Comparison of ENCODE assay signal across 1 cellular context in the genomic region with DNA sequence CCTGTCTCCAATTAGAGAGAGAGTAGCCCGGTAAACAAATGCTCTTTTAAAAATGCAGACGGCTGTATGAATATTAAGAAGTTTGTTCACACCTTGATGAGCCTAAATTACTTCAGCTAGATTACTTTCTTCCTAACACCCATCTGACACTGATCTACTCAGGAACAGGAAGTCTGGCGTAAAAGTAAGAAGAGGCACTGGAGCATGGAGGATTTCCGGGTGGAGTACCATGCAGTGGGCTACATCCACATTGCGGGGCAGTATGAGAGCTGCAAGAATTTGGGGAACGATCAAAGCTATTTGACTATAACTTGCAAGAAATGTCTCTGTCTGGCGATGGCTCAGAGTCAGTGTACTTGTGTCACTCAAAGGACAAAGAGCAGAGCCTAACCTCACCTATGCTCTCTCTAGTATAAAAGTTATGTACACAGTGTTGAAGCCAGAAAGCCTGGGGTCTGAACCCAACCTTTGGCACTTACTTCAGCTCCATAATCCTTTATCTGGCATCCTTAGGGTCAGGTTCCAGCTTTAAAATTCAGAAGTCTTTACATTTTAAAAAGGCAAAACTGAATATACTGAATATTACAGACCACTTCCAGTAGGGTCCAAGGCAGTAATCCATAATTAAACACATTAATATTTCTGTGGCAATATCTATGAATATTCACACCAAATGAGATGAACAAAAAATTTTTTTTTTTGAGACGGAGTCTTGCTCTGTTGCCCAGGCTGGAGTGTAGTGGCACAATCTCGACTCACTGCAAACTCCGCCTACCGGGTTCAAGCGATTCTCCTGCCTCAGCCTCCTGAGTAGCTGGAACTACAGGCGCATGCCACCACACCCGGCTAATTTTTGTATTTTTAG.
A peak's percentile ranks its signal among the peaks of the same experiment; 100 is the strongest.
TF ChIP-seq lines count a peak whose summit lies in the region.

No MANE protein-coding gene starts in this region.

TF ChIP-seq in HepG2, 621 proteins besides CTCF, POLR2A, EP300 and RAD21 (continued from another document and continues in another):
- TF ChIP-seq, protein P1, sequence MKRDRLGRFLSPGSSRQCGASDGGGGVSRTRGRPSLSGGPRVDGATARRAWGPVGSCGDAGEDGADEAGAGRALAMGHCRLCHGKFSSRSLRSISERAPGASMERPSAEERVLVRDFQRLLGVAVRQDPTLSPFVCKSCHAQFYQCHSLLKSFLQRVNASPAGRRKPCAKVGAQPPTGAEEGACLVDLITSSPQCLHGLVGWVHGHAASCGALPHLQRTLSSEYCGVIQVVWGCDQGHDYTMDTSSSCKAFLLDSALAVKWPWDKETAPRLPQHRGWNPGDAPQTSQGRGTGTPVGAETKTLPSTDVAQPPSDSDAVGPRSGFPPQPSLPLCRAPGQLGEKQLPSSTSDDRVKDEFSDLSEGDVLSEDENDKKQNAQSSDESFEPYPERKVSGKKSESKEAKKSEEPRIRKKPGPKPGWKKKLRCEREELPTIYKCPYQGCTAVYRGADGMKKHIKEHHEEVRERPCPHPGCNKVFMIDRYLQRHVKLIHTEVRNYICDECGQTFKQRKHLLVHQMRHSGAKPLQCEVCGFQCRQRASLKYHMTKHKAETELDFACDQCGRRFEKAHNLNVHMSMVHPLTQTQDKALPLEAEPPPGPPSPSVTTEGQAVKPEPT (CRISPR knock-in tag; IDR thresholded peaks at IDR 0.05; ENCODE audit: low read depth), result no peak
- TF ChIP-seq NFATC3 (CRISPR knock-in tag; IDR thresholded peaks at IDR 0.05) (no peak), ZNF724P (CRISPR knock-in tag; IDR thresholded peaks at IDR 0.05; ENCODE audit: borderline replicate concordance) (no peak), HNF4A (CRISPR knock-in tag; IDR thresholded peaks at IDR 0.05) (peak; percentile 90), ZNF230 (CRISPR knock-in tag; IDR thresholded peaks at IDR 0.05) (no peak), ZFP36L1 (CRISPR knock-in tag; IDR thresholded peaks at IDR 0.05) (no peak), MBD4 (IDR thresholded peaks at IDR 0.05; ENCODE audit: borderline replicate concordance, low read length) (no peak), NFIB (CRISPR knock-in tag; IDR thresholded peaks at IDR 0.05; ENCODE audit: borderline replicate concordance) (no peak), ZNF878 (CRISPR knock-in tag; IDR thresholded peaks at IDR 0.05) (no peak), HOXD1 (CRISPR knock-in tag; IDR thresholded peaks at IDR 0.05) (no peak), ZNF33B (CRISPR knock-in tag; IDR thresholded peaks at IDR 0.05) (no peak), ZBTB1 (CRISPR knock-in tag; IDR thresholded peaks at IDR 0.05; ENCODE audit: borderline replicate concordance) (no peak), RXRA (CRISPR knock-in tag; IDR thresholded peaks at IDR 0.05) (no peak; the same call in 1 of the 2 replicates), ZBTB3 (CRISPR knock-in tag; IDR thresholded peaks at IDR 0.05; ENCODE audit: borderline replicate concordance, low read depth) (no peak), JUND (CRISPR knock-in tag; IDR thresholded peaks at IDR 0.05) (no peak), ZMAT3 (CRISPR knock-in tag; conservative IDR thresholded peaks at IDR 0.05) (no peak), ASH2L (IDR thresholded peaks at IDR 0.05; ENCODE audit: insufficient read length, low read depth, low read length) (peak; percentile 51), ZNF251 (CRISPR knock-in tag; IDR thresholded peaks at IDR 0.05) (no peak), SIN3B (IDR thresholded peaks at IDR 0.05; ENCODE audit: low read length) (no peak), CAMTA2 (CRISPR knock-in tag; IDR thresholded peaks at IDR 0.05; ENCODE audit: borderline replicate concordance) (no peak), SRSF1 (optimal IDR thresholded peaks at IDR 0.05; ENCODE audit: low read depth, low read length) (no peak), ZFP36L2 (CRISPR knock-in tag; IDR thresholded peaks at IDR 0.05) (no peak), ZNF558 (CRISPR knock-in tag; IDR thresholded peaks at IDR 0.05; ENCODE audit: borderline replicate concordance) (no peak), ZBTB42 (CRISPR knock-in tag; IDR thresholded peaks at IDR 0.05) (no peak), ZNF737 (CRISPR knock-in tag; IDR thresholded peaks at IDR 0.05; ENCODE audit: borderline replicate concordance) (no peak), NR2F6 (IDR thresholded peaks at IDR 0.05) (peak; percentile 73), NR2F6 (CRISPR knock-in tag; IDR thresholded peaks at IDR 0.05) (peak; percentile 68), ZNF776 (CRISPR knock-in tag; IDR thresholded peaks at IDR 0.05) (no peak), ZNF382 (CRISPR knock-in tag; IDR thresholded peaks at IDR 0.05; ENCODE audit: borderline replicate concordance) (no peak), JDP2 (CRISPR knock-in tag; IDR thresholded peaks at IDR 0.05; ENCODE audit: borderline replicate concordance) (no peak), RFX3 (CRISPR knock-in tag; IDR thresholded peaks at IDR 0.05) (no peak), FOXA1 (IDR thresholded peaks at IDR 0.05) (no peak), FOXA1 (CRISPR knock-in tag; IDR thresholded peaks at IDR 0.05) (peak; percentile 76)
- TF ChIP-seq, protein P2, sequence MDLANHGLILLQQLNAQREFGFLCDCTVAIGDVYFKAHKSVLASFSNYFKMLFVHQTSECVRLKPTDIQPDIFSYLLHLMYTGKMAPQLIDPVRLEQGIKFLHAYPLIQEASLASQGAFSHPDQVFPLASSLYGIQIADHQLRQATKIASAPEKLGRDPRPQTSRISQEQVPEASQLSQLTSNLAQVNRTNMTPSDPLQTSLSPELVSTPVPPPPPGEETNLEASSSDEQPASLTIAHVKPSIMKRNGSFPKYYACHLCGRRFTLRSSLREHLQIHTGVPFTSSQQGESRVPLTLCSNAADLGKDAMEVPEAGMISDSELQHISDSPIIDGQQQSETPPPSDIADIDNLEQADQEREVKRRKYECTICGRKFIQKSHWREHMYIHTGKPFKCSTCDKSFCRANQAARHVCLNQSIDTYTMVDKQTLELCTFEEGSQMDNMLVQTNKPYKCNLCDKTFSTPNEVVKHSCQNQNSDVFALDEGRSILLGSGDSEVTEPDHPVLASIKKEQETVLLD (CRISPR knock-in tag; IDR thresholded peaks at IDR 0.05; ENCODE audit: low read depth), result no peak
- TF ChIP-seq, protein P3, sequence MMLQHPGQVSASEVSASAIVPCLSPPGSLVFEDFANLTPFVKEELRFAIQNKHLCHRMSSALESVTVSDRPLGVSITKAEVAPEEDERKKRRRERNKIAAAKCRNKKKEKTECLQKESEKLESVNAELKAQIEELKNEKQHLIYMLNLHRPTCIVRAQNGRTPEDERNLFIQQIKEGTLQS (CRISPR knock-in tag; IDR thresholded peaks at IDR 0.05), result no peak
- TF ChIP-seq, protein P4, sequence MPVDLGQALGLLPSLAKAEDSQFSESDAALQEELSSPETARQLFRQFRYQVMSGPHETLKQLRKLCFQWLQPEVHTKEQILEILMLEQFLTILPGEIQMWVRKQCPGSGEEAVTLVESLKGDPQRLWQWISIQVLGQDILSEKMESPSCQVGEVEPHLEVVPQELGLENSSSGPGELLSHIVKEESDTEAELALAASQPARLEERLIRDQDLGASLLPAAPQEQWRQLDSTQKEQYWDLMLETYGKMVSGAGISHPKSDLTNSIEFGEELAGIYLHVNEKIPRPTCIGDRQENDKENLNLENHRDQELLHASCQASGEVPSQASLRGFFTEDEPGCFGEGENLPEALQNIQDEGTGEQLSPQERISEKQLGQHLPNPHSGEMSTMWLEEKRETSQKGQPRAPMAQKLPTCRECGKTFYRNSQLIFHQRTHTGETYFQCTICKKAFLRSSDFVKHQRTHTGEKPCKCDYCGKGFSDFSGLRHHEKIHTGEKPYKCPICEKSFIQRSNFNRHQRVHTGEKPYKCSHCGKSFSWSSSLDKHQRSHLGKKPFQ (CRISPR knock-in tag; IDR thresholded peaks at IDR 0.05; ENCODE audit: insufficient replicate concordance), result no peak
- TF ChIP-seq, protein P5, sequence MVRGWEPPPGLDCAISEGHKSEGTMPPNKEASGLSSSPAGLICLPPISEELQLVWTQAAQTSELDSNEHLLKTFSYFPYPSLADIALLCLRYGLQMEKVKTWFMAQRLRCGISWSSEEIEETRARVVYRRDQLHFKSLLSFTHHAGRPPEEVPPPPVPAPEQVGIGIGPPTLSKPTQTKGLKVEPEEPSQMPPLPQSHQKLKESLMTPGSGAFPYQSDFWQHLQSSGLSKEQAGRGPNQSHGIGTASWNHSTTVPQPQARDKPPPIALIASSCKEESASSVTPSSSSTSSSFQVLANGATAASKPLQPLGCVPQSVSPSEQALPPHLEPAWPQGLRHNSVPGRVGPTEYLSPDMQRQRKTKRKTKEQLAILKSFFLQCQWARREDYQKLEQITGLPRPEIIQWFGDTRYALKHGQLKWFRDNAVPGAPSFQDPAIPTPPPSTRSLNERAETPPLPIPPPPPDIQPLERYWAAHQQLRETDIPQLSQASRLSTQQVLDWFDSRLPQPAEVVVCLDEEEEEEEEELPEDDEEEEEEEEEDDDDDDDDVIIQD (CRISPR knock-in tag; IDR thresholded peaks at IDR 0.05; ENCODE audit: low read depth), result no peak
- TF ChIP-seq, protein P6, sequence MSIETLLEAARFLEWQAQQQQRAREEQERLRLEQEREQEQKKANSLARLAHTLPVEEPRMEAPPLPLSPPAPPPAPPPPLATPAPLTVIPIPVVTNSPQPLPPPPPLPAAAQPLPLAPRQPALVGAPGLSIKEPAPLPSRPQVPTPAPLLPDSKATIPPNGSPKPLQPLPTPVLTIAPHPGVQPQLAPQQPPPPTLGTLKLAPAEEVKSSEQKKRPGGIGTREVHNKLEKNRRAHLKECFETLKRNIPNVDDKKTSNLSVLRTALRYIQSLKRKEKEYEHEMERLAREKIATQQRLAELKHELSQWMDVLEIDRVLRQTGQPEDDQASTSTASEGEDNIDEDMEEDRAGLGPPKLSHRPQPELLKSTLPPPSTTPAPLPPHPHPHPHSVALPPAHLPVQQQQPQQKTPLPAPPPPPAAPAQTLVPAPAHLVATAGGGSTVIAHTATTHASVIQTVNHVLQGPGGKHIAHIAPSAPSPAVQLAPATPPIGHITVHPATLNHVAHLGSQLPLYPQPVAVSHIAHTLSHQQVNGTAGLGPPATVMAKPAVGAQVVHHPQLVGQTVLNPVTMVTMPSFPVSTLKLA (IDR thresholded peaks at IDR 0.05), result no peak
- TF ChIP-seq, protein P7, sequence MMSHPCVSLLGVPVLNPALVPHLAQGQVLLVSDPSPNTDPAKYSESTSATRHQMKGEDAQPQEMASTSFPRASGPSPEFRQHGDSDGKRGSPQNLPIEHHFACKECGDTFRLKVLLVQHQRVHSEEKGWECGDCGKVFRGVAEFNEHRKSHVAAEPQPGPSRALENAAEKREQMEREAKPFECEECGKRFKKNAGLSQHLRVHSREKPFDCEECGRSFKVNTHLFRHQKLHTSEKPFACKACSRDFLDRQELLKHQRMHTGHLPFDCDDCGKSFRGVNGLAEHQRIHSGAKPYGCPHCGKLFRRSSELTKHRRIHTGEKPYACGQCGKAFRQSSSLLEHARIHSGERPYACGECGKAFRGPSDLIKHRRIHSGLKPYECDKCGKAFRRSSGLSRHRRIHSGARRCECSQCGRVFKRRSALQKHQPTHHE (CRISPR knock-in tag; IDR thresholded peaks at IDR 0.05; ENCODE audit: borderline replicate concordance), result no peak
- TF ChIP-seq, protein P8, sequence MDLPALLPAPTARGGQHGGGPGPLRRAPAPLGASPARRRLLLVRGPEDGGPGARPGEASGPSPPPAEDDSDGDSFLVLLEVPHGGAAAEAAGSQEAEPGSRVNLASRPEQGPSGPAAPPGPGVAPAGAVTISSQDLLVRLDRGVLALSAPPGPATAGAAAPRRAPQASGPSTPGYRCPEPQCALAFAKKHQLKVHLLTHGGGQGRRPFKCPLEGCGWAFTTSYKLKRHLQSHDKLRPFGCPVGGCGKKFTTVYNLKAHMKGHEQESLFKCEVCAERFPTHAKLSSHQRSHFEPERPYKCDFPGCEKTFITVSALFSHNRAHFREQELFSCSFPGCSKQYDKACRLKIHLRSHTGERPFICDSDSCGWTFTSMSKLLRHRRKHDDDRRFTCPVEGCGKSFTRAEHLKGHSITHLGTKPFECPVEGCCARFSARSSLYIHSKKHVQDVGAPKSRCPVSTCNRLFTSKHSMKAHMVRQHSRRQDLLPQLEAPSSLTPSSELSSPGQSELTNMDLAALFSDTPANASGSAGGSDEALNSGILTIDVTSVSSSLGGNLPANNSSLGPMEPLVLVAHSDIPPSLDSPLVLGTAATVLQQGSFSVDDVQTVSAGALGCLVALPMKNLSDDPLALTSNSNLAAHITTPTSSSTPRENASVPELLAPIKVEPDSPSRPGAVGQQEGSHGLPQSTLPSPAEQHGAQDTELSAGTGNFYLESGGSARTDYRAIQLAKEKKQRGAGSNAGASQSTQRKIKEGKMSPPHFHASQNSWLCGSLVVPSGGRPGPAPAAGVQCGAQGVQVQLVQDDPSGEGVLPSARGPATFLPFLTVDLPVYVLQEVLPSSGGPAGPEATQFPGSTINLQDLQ (CRISPR knock-in tag; IDR thresholded peaks at IDR 0.05), result no peak
- TF ChIP-seq, protein P9, sequence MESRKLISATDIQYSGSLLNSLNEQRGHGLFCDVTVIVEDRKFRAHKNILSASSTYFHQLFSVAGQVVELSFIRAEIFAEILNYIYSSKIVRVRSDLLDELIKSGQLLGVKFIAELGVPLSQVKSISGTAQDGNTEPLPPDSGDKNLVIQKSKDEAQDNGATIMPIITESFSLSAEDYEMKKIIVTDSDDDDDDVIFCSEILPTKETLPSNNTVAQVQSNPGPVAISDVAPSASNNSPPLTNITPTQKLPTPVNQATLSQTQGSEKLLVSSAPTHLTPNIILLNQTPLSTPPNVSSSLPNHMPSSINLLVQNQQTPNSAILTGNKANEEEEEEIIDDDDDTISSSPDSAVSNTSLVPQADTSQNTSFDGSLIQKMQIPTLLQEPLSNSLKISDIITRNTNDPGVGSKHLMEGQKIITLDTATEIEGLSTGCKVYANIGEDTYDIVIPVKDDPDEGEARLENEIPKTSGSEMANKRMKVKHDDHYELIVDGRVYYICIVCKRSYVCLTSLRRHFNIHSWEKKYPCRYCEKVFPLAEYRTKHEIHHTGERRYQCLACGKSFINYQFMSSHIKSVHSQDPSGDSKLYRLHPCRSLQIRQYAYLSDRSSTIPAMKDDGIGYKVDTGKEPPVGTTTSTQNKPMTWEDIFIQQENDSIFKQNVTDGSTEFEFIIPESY (CRISPR knock-in tag; IDR thresholded peaks at IDR 0.05), result no peak
- TF ChIP-seq, protein P10, sequence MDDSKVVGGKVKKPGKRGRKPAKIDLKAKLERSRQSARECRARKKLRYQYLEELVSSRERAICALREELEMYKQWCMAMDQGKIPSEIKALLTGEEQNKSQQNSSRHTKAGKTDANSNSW (CRISPR knock-in tag; IDR thresholded peaks at IDR 0.05; ENCODE audit: borderline replicate concordance), result no peak
